ENCODE assay signal across 27 cellular contexts in genomic region chrX:57119416-57119815, GRCh38. TPM values are rescaled to one million over a fixed set of nuclear protein-coding genes. Genes with fewer than 3 reads are reported as not detected.
DNase-seq lines count a peak whose midpoint lies in the region; ATAC-seq, FAIRE-seq and TF ChIP-seq lines count a peak whose summit lies in the region.
"Had no signal": no experiment of that assay in that cellular context is flagged by ENCODE, and none has a peak within 500 bp of the region (broad histone marks: within the 10 kb centered on the region; RNA-seq: fewer than 3 reads in every experiment).

No MANE protein-coding gene starts in this region.

- peak overlapping the region; percentile 62 for H3K4me3 Mint-ChIP-seq in CD4-positive, alpha-beta T cell
- H3K4me3 Mint-ChIP-seq in Caco-2 (ENCODE audit: unreplicated experiment), result peak overlapping the region; percentile 20
- H3K4me3 Mint-ChIP-seq in naive thymus-derived CD4-positive, alpha-beta T cell, result peak overlapping the region in 1 of 10 donors; percentile 7
- H3K4me3 Mint-ChIP-seq: activated B cell treated with CpG ODN at 0.5 μM for 24 hours; activated CD4-positive, alpha-beta memory T cell treated with anti-CD3 and anti-CD28 coated beads for 36 hours had no signal

- no peak for TF ChIP-seq POLR2A in K562 (conservative IDR thresholded peaks at IDR 0.05)

- H3K4me3 ChIP-seq in Caco-2 (ENCODE audit: low read depth, low read length), result no peak overlapping the region
- H3K4me3 ChIP-seq in K562, result no peak overlapping the region
- no peak overlapping the region for H3K4me3 ChIP-seq in naive thymus-derived CD4-positive, alpha-beta T cell (ENCODE audit: low read length)
- H3K4me3 ChIP-seq: BLaER1 treated with 17β-estradiol and CSF1 and Interleukin-3, amounts not matched to agents 10 nM and 100 nM; PC-9; suprapubic skin had no signal

- TF ChIP-seq RAD21 in K562 (CRISPR knock-in tag; conservative IDR thresholded peaks at IDR 0.05 in 1 of 2, IDR thresholded peaks at IDR 0.05 in 1 of 2), result no peak

- intact Hi-C loops in CD4-positive, alpha-beta T cell (cut with DNase I, micrococcal nuclease), result loop anchor here in 1 of 2 experiments (5.0 to 10.0 kb wide), 2 partner anchors 142 to 795 kb away; partner anchors contain the start of gene ZXDA
- intact Hi-C loops in Caco-2 (cut with micrococcal nuclease; ENCODE audit: unreplicated experiment), result no loop called here
- intact Hi-C loops in K562 (cut with micrococcal nuclease), result no loop called here
- intact Hi-C loops in naive thymus-derived CD4-positive, alpha-beta T cell (cut with micrococcal nuclease), result no loop called here

- H2AFZ ChIP-seq in K562 (ENCODE audit: low read depth, low read length), result no peak overlapping the region
- H2AFZ ChIP-seq: parathyroid adenoma, PC-9 had no signal

- in situ Hi-C loops in K562 (cut with MboI), result no loop called here

- peak overlapping the region; percentile 50 for H3K27ac Mint-ChIP-seq in CD4-positive, alpha-beta T cell
- no peak overlapping the region for H3K27ac Mint-ChIP-seq in Caco-2 (ENCODE audit: unreplicated experiment)
- H3K27ac Mint-ChIP-seq in naive thymus-derived CD4-positive, alpha-beta T cell, result peak overlapping the region in 8 of 9 donors; percentile 3 to 61 (median 27)
- H3K27ac Mint-ChIP-seq: activated B cell treated with CpG ODN at 0.5 μM for 24 hours; activated CD4-positive, alpha-beta memory T cell treated with anti-CD3 and anti-CD28 coated beads for 36 hours had no signal

- CTCF ChIA-PET in CD4-positive, alpha-beta T cell (lab: Charles Lee), result no interaction called here
- CTCF ChIA-PET in Caco-2 (lab: Charles Lee), result no interaction called here
- CTCF ChIA-PET in K562 (lab: Yijun Ruan, JAX; ENCODE audit: low intra/inter-chr PET ratio), result no interaction called here
- CTCF ChIA-PET in naive thymus-derived CD4-positive, alpha-beta T cell (lab: Charles Lee), result no interaction called here

- no peaks in the 10 kb centered on the region for H3K9me3 ChIP-seq in CD4-positive, alpha-beta T cell (ENCODE audit: control insufficient read depth, low read length)
- H3K9me3 ChIP-seq in Caco-2, result no peaks in the 10 kb centered on the region
- H3K9me3 ChIP-seq in K562 (replicated peaks; ENCODE audit: control insufficient read depth, insufficient read depth, low read depth, low read length), result no peaks in the 10 kb centered on the region
- H3K9me3 ChIP-seq in naive thymus-derived CD4-positive, alpha-beta T cell (ENCODE audit: control insufficient read depth in 2 of 3, low read length in 3 of 3), result no peaks in the 10 kb centered on the region
- H3K9me3 ChIP-seq: suprapubic skin had no signal

- ATAC-seq in CD4-positive, alpha-beta T cell (ENCODE audit: poor library complexity), result no peak
- ATAC-seq in K562 (no peak), HG02852 (IDR thresholded peaks at IDR 0.05; ENCODE audit: unreplicated experiment) (no peak), GM18511 (IDR thresholded peaks at IDR 0.05; ENCODE audit: unreplicated experiment) (no peak)
- ATAC-seq in naive thymus-derived CD4-positive, alpha-beta T cell, result no peak
- ATAC-seq: right cardiac atrium had no signal

- no peaks in the 10 kb centered on the region for H4K20me1 ChIP-seq in K562 (replicated peaks; ENCODE audit: control insufficient read depth, insufficient read depth, low read length)
- H4K20me1 ChIP-seq: BLaER1 treated with 17β-estradiol and CSF1 and Interleukin-3, amounts not matched to agents 10 nM and 100 nM had no signal

- POLR2A ChIA-PET in CD4-positive, alpha-beta T cell (lab: Charles Lee), result no interaction called here
- POLR2A ChIA-PET in Caco-2 (lab: Charles Lee), result no interaction called here
- POLR2A ChIA-PET in K562 (lab: Yijun Ruan, JAX), result no interaction called here
- POLR2A ChIA-PET in naive thymus-derived CD4-positive, alpha-beta T cell (lab: Charles Lee), result no interaction called here

- FAIRE-seq in K562 (lab: Jason Lieb, UNC), result no peak
- no peak for FAIRE-seq in urothelium cell line (lab: Jason Lieb, UNC)
- FAIRE-seq: GM18507 had no signal

- peaks cover 20% of the 10 kb centered on the region for H3K79me2 ChIP-seq in K562 (ENCODE audit: control insufficient read depth, insufficient read depth, low read length)
- H3K79me2 ChIP-seq: parathyroid adenoma had no signal

- H3K27me3 ChIP-seq in CD4-positive, alpha-beta T cell (ENCODE audit: control insufficient read depth, insufficient read depth, low read length), result no peaks in the 10 kb centered on the region
- H3K27me3 ChIP-seq in Caco-2 (replicated peaks; ENCODE audit: control insufficient read depth, insufficient read depth, low read length) (no peaks in the 10 kb centered on the region), K562 (ENCODE audit: control insufficient read depth in 2 of 2, insufficient read depth in 2 of 2, low read length in 2 of 2) (no peaks in the 10 kb centered on the region)
- H3K27me3 ChIP-seq in naive thymus-derived CD4-positive, alpha-beta T cell (ENCODE audit: control insufficient read depth in 2 of 2, insufficient read depth in 2 of 2, low read length in 2 of 2), result no peaks in the 10 kb centered on the region
- H3K27me3 ChIP-seq: suprapubic skin had no signal

- peak overlapping the region; percentile 18 for H3K4me2 ChIP-seq in K562 (ENCODE audit: insufficient read depth, low read length)
- H3K4me2 ChIP-seq: PC-9 had no signal

- peaks cover 14% of the 10 kb centered on the region for H3K4me1 Mint-ChIP-seq in CD4-positive, alpha-beta T cell (ENCODE audit: low read depth)
- H3K4me1 Mint-ChIP-seq in Caco-2 (ENCODE audit: low read depth, unreplicated experiment), result peaks cover 8% of the 10 kb centered on the region
- peaks cover 5 to 12% (median 8%) of the 10 kb centered on the region in 7 donors for H3K4me1 Mint-ChIP-seq in naive thymus-derived CD4-positive, alpha-beta T cell

- no peaks in the 10 kb centered on the region for H3K9me3 Mint-ChIP-seq in CD4-positive, alpha-beta T cell
- no peaks in the 10 kb centered on the region for H3K9me3 Mint-ChIP-seq in Caco-2 (ENCODE audit: unreplicated experiment)
- H3K9me3 Mint-ChIP-seq in naive thymus-derived CD4-positive, alpha-beta T cell, result peaks cover 0 to 2% (median 0%) of the 10 kb centered on the region in 11 donors
- H3K9me3 Mint-ChIP-seq: activated B cell treated with CpG ODN at 0.5 μM for 24 hours; activated CD4-positive, alpha-beta memory T cell treated with anti-CD3 and anti-CD28 coated beads for 36 hours had no signal

- BruUV-seq in Caco-2 (replicated peaks; lab: Mats Ljungman, UMichigan) (no TSS peak), K562 (replicated peaks; lab: Mats Ljungman, UMichigan) (no TSS peak)

- no peak for DNase-seq in CD4-positive, alpha-beta T cell
- DNase-seq in Caco-2 (no peak), K562 (ENCODE audit: extremely low read depth in 1 of 4, low spot score in 3 of 4) (no peak), urothelium cell line (ENCODE audit: low spot score) (no peak)
- DNase-seq in naive thymus-derived CD4-positive, alpha-beta T cell, result no peak
- DNase-seq: activated B cell treated with CpG ODN at 0.5 μM for 24 hours; activated CD4-positive, alpha-beta memory T cell treated with anti-CD3 and anti-CD28 coated beads for 36 hours; activated CD8-positive, alpha-beta memory T cell treated with anti-CD3 and anti-CD28 coated beads, Interleukin-2, amount 50 U/mL, for 4 hours; activated effector memory CD4-positive, alpha-beta T cell treated with Interleukin-2 at 50 U/mL for 16 hours; Karpas-422; midbrain; MV-4-11; NCI-H1694 treated with DMSO at 0.1 percent for 48 hours; NCI-H2171 treated with DMSO at 0.1 percent for 48 hours; NCI-H524 treated with DMSO at 0.1 percent for 48 hours; PC-9; right cardiac atrium; Right ventricle myocardium superior; stimulated activated CD4-positive, alpha-beta T cell treated with anti-CD3 and anti-CD28 coated beads, Interleukin-2, amount 100 ng/mL, for 48 hours; SW 1271 had no signal

- no peak overlapping the region for H3K9ac ChIP-seq in K562 (ENCODE audit: insufficient read depth in 1 of 2, low read depth in 2 of 2, low read length in 2 of 2)
- H3K9ac ChIP-seq: BLaER1 treated with 17β-estradiol and CSF1 and Interleukin-3, amounts not matched to agents 10 nM and 100 nM; parathyroid adenoma had no signal

- no peaks in the 10 kb centered on the region for H3K9me1 ChIP-seq in K562 (ENCODE audit: control insufficient read depth, insufficient read depth, low read length)

- whole genome bisulfite sequencing in K562 (ENCODE audit: insufficient coverage, low coverage, missing lambda C conversion rate), result 29% methylated on average over 1 of the region's 1 CpG

- TF ChIP-seq CTCF in CD4-positive, alpha-beta T cell (IDR thresholded peaks at IDR 0.05), result no peak
- TF ChIP-seq CTCF in Caco-2 (IDR thresholded peaks at IDR 0.05; ENCODE audit: insufficient read depth in 1 of 2, low read depth in 1 of 2, low read length in 1 of 2, severe bottlenecking in 1 of 2, unreplicated experiment in 1 of 2) (no peak), K562 (IDR thresholded peaks at IDR 0.05 in 2 of 3, conservative IDR thresholded peaks at IDR 0.05 in 1 of 3; ENCODE audit: insufficient read depth in 2 of 3, low read depth in 1 of 3, low read length in 3 of 3) (no peak)

- H3K27ac ChIP-seq in CD4-positive, alpha-beta T cell (ENCODE audit: low read depth, low read length), result no peak overlapping the region
- H3K27ac ChIP-seq in K562 (ENCODE audit: extremely low read depth, low read depth, low read length), result no peak overlapping the region; the same call in 2 of the 3 replicates
- no peak overlapping the region for H3K27ac ChIP-seq in naive thymus-derived CD4-positive, alpha-beta T cell (ENCODE audit: low read depth, low read length)
- H3K27ac ChIP-seq: BLaER1 treated with 17β-estradiol and CSF1 and Interleukin-3, amounts not matched to agents 10 nM and 100 nM; HL-60; parathyroid adenoma; PC-9; suprapubic skin had no signal

- TF ChIP-seq EP300 in K562 (IDR thresholded peaks at IDR 0.05; ENCODE audit: low read length), result no peak

- peaks cover 26% of the 10 kb centered on the region for H3K36me3 Mint-ChIP-seq in CD4-positive, alpha-beta T cell (ENCODE audit: low read depth)
- peaks cover 20% of the 10 kb centered on the region for H3K36me3 Mint-ChIP-seq in Caco-2 (ENCODE audit: insufficient read depth, unreplicated experiment)
- H3K36me3 Mint-ChIP-seq in naive thymus-derived CD4-positive, alpha-beta T cell, result peaks cover 0 to 14% (median 5%) of the 10 kb centered on the region in 5 donors

- H3K36me3 ChIP-seq in Caco-2 (ENCODE audit: control insufficient read depth, insufficient read depth, low read length) (no peaks in the 10 kb centered on the region), K562 (ENCODE audit: control insufficient read depth, insufficient read depth, low read length) (peaks cover 10% of the 10 kb centered on the region; the same call in 2 of the 3 replicates)
- no peaks in the 10 kb centered on the region for H3K36me3 ChIP-seq in naive thymus-derived CD4-positive, alpha-beta T cell (ENCODE audit: control insufficient read depth in 2 of 3, insufficient read depth in 3 of 3, low read length in 3 of 3)
- H3K36me3 ChIP-seq: suprapubic skin had no signal

- H3K4me1 ChIP-seq in Caco-2, result no peaks in the 10 kb centered on the region
- H3K4me1 ChIP-seq in K562 (replicated peaks in 1 of 2; ENCODE audit: control insufficient read depth in 2 of 2, insufficient read depth in 2 of 2, low read length in 2 of 2), result peaks cover 4 to 5% of the 10 kb centered on the region in 2 experiments; a peak in 4 of 5 replicates
- no peaks in the 10 kb centered on the region for H3K4me1 ChIP-seq in naive thymus-derived CD4-positive, alpha-beta T cell (ENCODE audit: control insufficient read depth in 2 of 2, insufficient read depth in 2 of 2, low read length in 2 of 2)
- H3K4me1 ChIP-seq: parathyroid adenoma, suprapubic skin had no signal

- H3K27me3 Mint-ChIP-seq in CD4-positive, alpha-beta T cell, result no peaks in the 10 kb centered on the region
- H3K27me3 Mint-ChIP-seq in Caco-2 (ENCODE audit: insufficient read depth, unreplicated experiment), result no peaks in the 10 kb centered on the region
- no peaks in the 10 kb centered on the region for H3K27me3 Mint-ChIP-seq in naive thymus-derived CD4-positive, alpha-beta T cell
- H3K27me3 Mint-ChIP-seq: activated B cell treated with CpG ODN at 0.5 μM for 24 hours; activated CD4-positive, alpha-beta memory T cell treated with anti-CD3 and anti-CD28 coated beads for 36 hours had no signal

RNA-seq across cellular contexts. Expression of gene SPIN2B, which starts 1.9 kb away (rescaled TPM):
- total RNA-seq in CD4-positive, alpha-beta T cell, result 1 to 10 TPM; 7.9 to 8.7 TPM
- total RNA-seq in Caco-2 (2022) (14.2 and 14.3 TPM in 2 replicates), K562 (2014; rRNA removed) (16.8 and 19.3 TPM in 2 replicates), K562 (2014; rRNA removed; fragmentation: Illumina TruSeq; extraction: Trizol) (15.2 and 15.3 TPM in 2 replicates), K562 (2015; rRNA removed; fragmentation: Illumina TruSeq; extraction: Trizol) (13.9 and 15.7 TPM in 2 replicates), K562 (2021) (14.2 and 15.5 TPM in 2 replicates)
- total RNA-seq in K562 (2011; cell fraction: chromatin; rRNA removed; ENCODE audit: low replicate concordance), result 33.7 and 38.2 TPM in 2 replicates
- 18.0 and 22.6 TPM in 2 replicates for total RNA-seq in K562 (2011; cell fraction: nucleolus; rRNA removed)
- 25.7 and 27.2 TPM in 2 replicates for total RNA-seq in K562 (2011; cell fraction: nucleoplasm; rRNA removed)
- polyA plus RNA-seq in K562 (2011; rRNA removed) (17.3 and 19.9 TPM in 2 replicates), K562 (2014; fragmentation: Illumina TruSeq; extraction: Trizol) (12.1 and 14.9 TPM in 2 replicates), K562 (2014; fragmentation: Nextera tagmentation; extraction: Ambion mirVana) (1 to 10 TPM; 6.2 to 7.0 TPM), K562 (2014; rRNA removed) (23.7 and 29.5 TPM in 2 replicates)
- polyA plus RNA-seq in K562 (2011; cell fraction: cytosol; rRNA removed), result 8.5 and 12.7 TPM in 2 replicates
- 38.6 and 42.4 TPM in 2 replicates for polyA plus RNA-seq in K562 (2011; cell fraction: nucleus; rRNA removed)
- 14.1 and 18.8 TPM in 2 replicates for polyA plus RNA-seq in K562 (2012)
- 13.5 and 14.5 TPM in 2 replicates for polyA minus RNA-seq in K562 (2011; rRNA and poly(A)+ RNA removed)
- 4.4 and 6.8 TPM in 2 replicates for polyA minus RNA-seq in K562 (2011; cell fraction: cytosol; rRNA and poly(A)+ RNA removed)
- polyA minus RNA-seq in K562 (2011; cell fraction: nucleus; rRNA and poly(A)+ RNA removed), result 24.4 and 31.0 TPM in 2 replicates
- 10 to 100 TPM in 4 of 5 experiments, 1 to 10 TPM in 1; 9.0 to 19.7 (median 14.0) TPM for total RNA-seq in naive thymus-derived CD4-positive, alpha-beta T cell
- 10 to 100 TPM; 19.7 to 24.0 TPM for polyA plus RNA-seq in naive thymus-derived CD4-positive, alpha-beta T cell

RNA-seq across cellular contexts. Expression of gene SPIN2A, which starts 17.8 kb away (rescaled TPM):
- 1 to 10 TPM in 1 of 2 experiments, under 1 TPM in 1; 0.49 to 1.1 TPM for total RNA-seq in CD4-positive, alpha-beta T cell
- total RNA-seq in Caco-2 (2022), result 0.91 and 1.6 TPM in 2 replicates
- total RNA-seq in K562 (2011; cell fraction: chromatin; rRNA removed; ENCODE audit: low replicate concordance), result 3.3 and 5.0 TPM in 2 replicates
- total RNA-seq in K562 (2011; cell fraction: nucleolus; rRNA removed), result 3.2 and 4.0 TPM in 2 replicates
- total RNA-seq in K562 (2011; cell fraction: nucleoplasm; rRNA removed), result 2.7 and 4.5 TPM in 2 replicates
- total RNA-seq in K562 (2014; rRNA removed), result 0.14 and 0.41 TPM in 2 replicates
- 0.32 and 0.40 TPM in 2 replicates for total RNA-seq in K562 (2014; rRNA removed; fragmentation: Illumina TruSeq; extraction: Trizol)
- 0.58 and 0.60 TPM in 2 replicates for total RNA-seq in K562 (2015; rRNA removed; fragmentation: Illumina TruSeq; extraction: Trizol)
- 0.60 and 0.65 TPM in 2 replicates for total RNA-seq in K562 (2021)
- 0.77 and 1.1 TPM in 2 replicates for polyA plus RNA-seq in K562 (2011; rRNA removed)
- polyA plus RNA-seq in K562 (2011; cell fraction: cytosol; rRNA removed), result 0.36 and 0.69 TPM in 2 replicates
- polyA plus RNA-seq in K562 (2011; cell fraction: nucleus; rRNA removed), result 6.5 and 9.4 TPM in 2 replicates
- polyA plus RNA-seq in K562 (2012), result 0.59 and 0.76 TPM in 2 replicates
- 0.58 and 0.65 TPM in 2 replicates for polyA plus RNA-seq in K562 (2014; fragmentation: Illumina TruSeq; extraction: Trizol)
- under 1 TPM; 0.03 to 0.04 TPM for polyA plus RNA-seq in K562 (2014; fragmentation: Nextera tagmentation; extraction: Ambion mirVana)
- polyA plus RNA-seq in K562 (2014; rRNA removed), result 0.78 and 1.6 TPM in 2 replicates
- polyA minus RNA-seq in K562 (2011; rRNA and poly(A)+ RNA removed), result 0.60 and 0.98 TPM in 2 replicates
- polyA minus RNA-seq in K562 (2011; cell fraction: cytosol; rRNA and poly(A)+ RNA removed), result not detected in 2 replicates
- 3.1 and 3.6 TPM in 2 replicates for polyA minus RNA-seq in K562 (2011; cell fraction: nucleus; rRNA and poly(A)+ RNA removed)
- 1 to 10 TPM in 4 of 5 experiments, under 1 TPM in 1; 0.97 to 2.5 (median 1.2) TPM for total RNA-seq in naive thymus-derived CD4-positive, alpha-beta T cell
- polyA plus RNA-seq in naive thymus-derived CD4-positive, alpha-beta T cell, result under 1 TPM in 1 of 2 donors, not detected in 1; 0.09 TPM
